In genomic region chr1:145001381-145001780, GRCh38 we compare ENCODE assay signal across 6 cellular contexts.
DNase-seq lines count a peak whose midpoint lies in the region; ATAC-seq, FAIRE-seq and TF ChIP-seq lines count a peak whose summit lies in the region.
"Not testable (repeated sequence)": the region's sequence is repeated elsewhere in the genome, so short reads cannot be mapped to it uniquely, and the experiment has no call there.

No MANE protein-coding gene starts in this region.

- not testable (repeated sequence) for H3K9me3 Mint-ChIP-seq in activated CD4-positive, alpha-beta T cell treated with anti-CD3 and anti-CD28 coated beads for 36 hours (ENCODE audit: low read depth); activated T-helper 17 cell treated with anti-CD3 and anti-CD28 coated beads, Interleukin-2, amount 50 U/mL, for 72 hours; natural killer cell treated with Interleukin-12 subunit alpha and Interleukin-12 subunit beta and Interleukin-15 and Interleukin-18, amount 100 ng/mL, for 72 hours; stimulated activated effector memory CD8-positive, alpha-beta T cell treated with anti-CD3 and anti-CD28 coated beads, Interleukin-12 subunit alpha, Interleukin-12 subunit beta, amount 100 ng/mL, for 72 hours

- BruUV-seq in K562 (replicated peaks; lab: Mats Ljungman, UMichigan), result not testable (repeated sequence)

- H3K79me2 ChIP-seq in K562 (ENCODE audit: control insufficient read depth, insufficient read depth, low read length); parathyroid adenoma: not testable (repeated sequence)

- not testable (repeated sequence) for H3K4me1 Mint-ChIP-seq in activated CD4-positive, alpha-beta T cell treated with anti-CD3 and anti-CD28 coated beads for 36 hours; activated T-helper 17 cell treated with anti-CD3 and anti-CD28 coated beads, Interleukin-2, amount 50 U/mL, for 72 hours; natural killer cell treated with Interleukin-12 subunit alpha and Interleukin-12 subunit beta and Interleukin-15 and Interleukin-18, amount 100 ng/mL, for 72 hours (ENCODE audit: low read depth in 2 of 2); stimulated activated effector memory CD8-positive, alpha-beta T cell treated with anti-CD3 and anti-CD28 coated beads, Interleukin-12 subunit alpha, Interleukin-12 subunit beta, amount 100 ng/mL, for 72 hours

- not testable (repeated sequence) for H3K27me3 ChIP-seq in K562 (ENCODE audit: control insufficient read depth in 2 of 2, insufficient read depth in 2 of 2, low read length in 2 of 2); parathyroid adenoma (ENCODE audit: control insufficient read depth, insufficient read depth, low read length)

- H3K4me2 ChIP-seq in K562 (ENCODE audit: insufficient read depth, low read length); parathyroid adenoma (ENCODE audit: low read length): not testable (repeated sequence)

- H3K9me3 ChIP-seq in K562 (replicated peaks; ENCODE audit: control insufficient read depth, insufficient read depth, low read depth, low read length); parathyroid adenoma (ENCODE audit: control insufficient read depth, low read length): not testable (repeated sequence)

- not testable (repeated sequence) for H3K4me3 ChIP-seq in K562; parathyroid adenoma (ENCODE audit: low read depth, low read length)

- in situ Hi-C loops in K562 (cut with MboI), result not testable (repeated sequence)

- TF ChIP-seq RAD21 in K562 (CRISPR knock-in tag; conservative IDR thresholded peaks at IDR 0.05 in 1 of 2, IDR thresholded peaks at IDR 0.05 in 1 of 2), result not testable (repeated sequence)

- not testable (repeated sequence) for H3K9ac ChIP-seq in K562 (ENCODE audit: insufficient read depth in 1 of 2, low read depth in 2 of 2, low read length in 2 of 2); parathyroid adenoma

- not testable (repeated sequence) for H3K27ac ChIP-seq in K562 (ENCODE audit: extremely low read depth, low read depth, low read length)
- peak overlapping the region; percentile 49 for H3K27ac ChIP-seq in parathyroid adenoma

- H2AFZ ChIP-seq in K562 (ENCODE audit: low read depth, low read length); parathyroid adenoma: not testable (repeated sequence)

- peak; percentile 64 for ATAC-seq in activated CD4-positive, alpha-beta T cell treated with anti-CD3 and anti-CD28 coated beads for 36 hours
- peak; percentile 70 for ATAC-seq in activated T-helper 17 cell treated with anti-CD3 and anti-CD28 coated beads, Interleukin-2, amount 50 U/mL, for 72 hours (replicated peaks)
- peak; percentile 45; the same call in 1 of the 3 replicates for ATAC-seq in K562
- peak; percentile 60 to 62 for ATAC-seq in natural killer cell treated with Interleukin-12 subunit alpha and Interleukin-12 subunit beta and Interleukin-15 and Interleukin-18, amount 100 ng/mL, for 72 hours
- ATAC-seq in stimulated activated effector memory CD8-positive, alpha-beta T cell treated with anti-CD3 and anti-CD28 coated beads, Interleukin-12 subunit alpha, Interleukin-12 subunit beta, amount 100 ng/mL, for 72 hours, result peak; percentile 78

- not testable (repeated sequence) for H3K9me1 ChIP-seq in K562 (ENCODE audit: control insufficient read depth, insufficient read depth, low read length)

- not testable (repeated sequence) for H3K27me3 Mint-ChIP-seq in activated CD4-positive, alpha-beta T cell treated with anti-CD3 and anti-CD28 coated beads for 36 hours; activated T-helper 17 cell treated with anti-CD3 and anti-CD28 coated beads, Interleukin-2, amount 50 U/mL, for 72 hours; natural killer cell treated with Interleukin-12 subunit alpha and Interleukin-12 subunit beta and Interleukin-15 and Interleukin-18, amount 100 ng/mL, for 72 hours

- H3K4me3 Mint-ChIP-seq in activated CD4-positive, alpha-beta T cell treated with anti-CD3 and anti-CD28 coated beads for 36 hours; activated T-helper 17 cell treated with anti-CD3 and anti-CD28 coated beads, Interleukin-2, amount 50 U/mL, for 72 hours; natural killer cell treated with Interleukin-12 subunit alpha and Interleukin-12 subunit beta and Interleukin-15 and Interleukin-18, amount 100 ng/mL, for 72 hours; stimulated activated effector memory CD8-positive, alpha-beta T cell treated with anti-CD3 and anti-CD28 coated beads, Interleukin-12 subunit alpha, Interleukin-12 subunit beta, amount 100 ng/mL, for 72 hours: not testable (repeated sequence)

- TF ChIP-seq EP300 in K562 (IDR thresholded peaks at IDR 0.05; ENCODE audit: low read length), result not testable (repeated sequence)

- TF ChIP-seq CTCF in K562 (IDR thresholded peaks at IDR 0.05 in 2 of 3, conservative IDR thresholded peaks at IDR 0.05 in 1 of 3; ENCODE audit: insufficient read depth in 2 of 3, low read depth in 1 of 3, low read length in 3 of 3); parathyroid adenoma (IDR thresholded peaks at IDR 0.05): not testable (repeated sequence)

- CTCF ChIA-PET in activated CD4-positive, alpha-beta T cell treated with anti-CD3 and anti-CD28 coated beads for 36 hours (lab: Charles Lee); K562 (lab: Yijun Ruan, JAX; ENCODE audit: low intra/inter-chr PET ratio): not testable (repeated sequence)

- H3K36me3 Mint-ChIP-seq in activated CD4-positive, alpha-beta T cell treated with anti-CD3 and anti-CD28 coated beads for 36 hours (ENCODE audit: low read depth); activated T-helper 17 cell treated with anti-CD3 and anti-CD28 coated beads, Interleukin-2, amount 50 U/mL, for 72 hours (ENCODE audit: low read depth); natural killer cell treated with Interleukin-12 subunit alpha and Interleukin-12 subunit beta and Interleukin-15 and Interleukin-18, amount 100 ng/mL, for 72 hours; stimulated activated effector memory CD8-positive, alpha-beta T cell treated with anti-CD3 and anti-CD28 coated beads, Interleukin-12 subunit alpha, Interleukin-12 subunit beta, amount 100 ng/mL, for 72 hours: not testable (repeated sequence)

- intact Hi-C loops in activated CD4-positive, alpha-beta T cell treated with anti-CD3 and anti-CD28 coated beads for 36 hours (cut with DNase I, micrococcal nuclease); K562 (cut with micrococcal nuclease): not testable (repeated sequence)

- H3K4me1 ChIP-seq in K562 (replicated peaks in 1 of 2; ENCODE audit: control insufficient read depth in 2 of 2, insufficient read depth in 2 of 2, low read length in 2 of 2); parathyroid adenoma: not testable (repeated sequence)

- FAIRE-seq in K562 (lab: Jason Lieb, UNC), result not testable (repeated sequence)

- 45% methylated on average over 2 of the region's 3 CpGs for WGBS in K562 (ENCODE audit: insufficient coverage, low coverage, missing lambda C conversion rate)

- H4K20me1 ChIP-seq in K562 (replicated peaks; ENCODE audit: control insufficient read depth, insufficient read depth, low read length), result not testable (repeated sequence)

- TF ChIP-seq POLR2A in K562 (conservative IDR thresholded peaks at IDR 0.05), result not testable (repeated sequence)

- not testable (repeated sequence) for H3K36me3 ChIP-seq in K562 (ENCODE audit: control insufficient read depth, insufficient read depth, low read length); parathyroid adenoma (ENCODE audit: control insufficient read depth, insufficient read depth, low read length)

- not testable (repeated sequence) for H3K27ac Mint-ChIP-seq in activated CD4-positive, alpha-beta T cell treated with anti-CD3 and anti-CD28 coated beads for 36 hours; activated T-helper 17 cell treated with anti-CD3 and anti-CD28 coated beads, Interleukin-2, amount 50 U/mL, for 72 hours; natural killer cell treated with Interleukin-12 subunit alpha and Interleukin-12 subunit beta and Interleukin-15 and Interleukin-18, amount 100 ng/mL, for 72 hours; stimulated activated effector memory CD8-positive, alpha-beta T cell treated with anti-CD3 and anti-CD28 coated beads, Interleukin-12 subunit alpha, Interleukin-12 subunit beta, amount 100 ng/mL, for 72 hours

- not testable (repeated sequence) for DNase-seq in activated CD4-positive, alpha-beta T cell treated with anti-CD3 and anti-CD28 coated beads for 36 hours; K562 (ENCODE audit: extremely low read depth in 1 of 4, low spot score in 3 of 4); natural killer cell treated with Interleukin-12 subunit alpha and Interleukin-12 subunit beta and Interleukin-15 and Interleukin-18, amount 100 ng/mL, for 72 hours (ENCODE audit: low spot score); stimulated activated effector memory CD8-positive, alpha-beta T cell treated with anti-CD3 and anti-CD28 coated beads, Interleukin-12 subunit alpha, Interleukin-12 subunit beta, amount 100 ng/mL, for 72 hours (ENCODE audit: low spot score in 2 of 2)

- POLR2A ChIA-PET in activated CD4-positive, alpha-beta T cell treated with anti-CD3 and anti-CD28 coated beads for 36 hours (lab: Charles Lee); K562 (lab: Yijun Ruan, JAX): not testable (repeated sequence)
